ENCODE assay signal across 14 cellular contexts in the genomic region with DNA sequence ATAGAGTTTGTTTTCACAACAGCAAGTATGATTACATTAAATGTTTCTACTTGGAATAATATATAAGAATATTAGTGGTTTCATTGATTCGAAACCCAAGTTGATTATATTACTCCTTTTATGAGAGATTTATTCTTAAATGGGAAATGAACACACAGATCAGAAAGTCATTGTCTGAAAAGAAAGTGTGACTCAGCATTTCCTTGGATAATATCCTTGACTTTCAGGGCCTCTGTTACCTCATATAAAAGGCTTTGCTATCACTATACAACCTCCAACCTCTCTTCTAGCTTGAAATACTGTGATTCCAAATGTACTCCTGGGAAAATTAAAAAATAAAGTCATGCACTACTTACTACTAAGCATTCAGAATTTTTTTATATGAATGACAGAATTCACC.
DNase-seq lines count a peak whose midpoint lies in the region; ATAC-seq and TF ChIP-seq lines count a peak whose summit lies in the region.
"Had no signal": no experiment of that assay in that cellular context is flagged by ENCODE, and none has a peak within 500 bp of the region (broad histone marks: within the 10 kb centered on the region; RNA-seq: fewer than 3 reads in every experiment).

No MANE protein-coding gene starts in this region.

- intact Hi-C loops in mammary epithelial cell (cut with micrococcal nuclease): no loop called here

- TF ChIP-seq CTCF in mammary epithelial cell (conservative IDR thresholded peaks at IDR 0.05 in 1 of 2, IDR thresholded peaks at IDR 0.05 in 1 of 2; ENCODE audit: extremely low read depth in 1 of 2, insufficient read depth in 1 of 2, low read depth in 1 of 2, low read length in 2 of 2): no peak

- H3K9me3 Mint-ChIP-seq in stimulated activated naive CD8-positive, alpha-beta T cell treated with anti-CD3 and anti-CD28 coated beads, Interleukin-15, amount 100 ng/mL, for 72 hours: peaks cover 4 to 6% of the 10 kb centered on the region in 2 donors

- H3K27me3 Mint-ChIP-seq in stimulated activated naive CD8-positive, alpha-beta T cell treated with anti-CD3 and anti-CD28 coated beads, Interleukin-15, amount 100 ng/mL, for 72 hours: no peaks in the 10 kb centered on the region

- CTCF ChIA-PET in mammary epithelial cell (lab: Charles Lee; ENCODE audit: low non-redundant PET): no interaction called here

- no peaks in the 10 kb centered on the region for H3K36me3 ChIP-seq in mammary epithelial cell (ENCODE audit: insufficient read depth, low read length)
- H3K36me3 ChIP-seq: cardiac muscle cell, MG63 had no signal

- peak; percentile 34 for DNase-seq in DMS53 (lab: John Stamatoyannopoulos, UW)
- DNase-seq in MV-4-11 (lab: John Stamatoyannopoulos, UW): peak; percentile 10
- peak; percentile 45 for DNase-seq in mammary epithelial cell
- DNase-seq in kidney glomerular epithelial cell (lab: John Stamatoyannopoulos, UW): peak; percentile 19
- DNase-seq in activated CD8-positive, alpha-beta memory T cell treated with anti-CD3 and anti-CD28 coated beads, Interleukin-2, amount 50 U/mL, for 4 hours: no peak
- no peak for DNase-seq in OCI-M2 (lab: John Stamatoyannopoulos, UW; ENCODE audit: unreplicated experiment)
- DNase-seq in stimulated activated naive CD8-positive, alpha-beta T cell treated with anti-CD3 and anti-CD28 coated beads, Interleukin-15, amount 100 ng/mL, for 72 hours: no peak
- DNase-seq: head of caudate nucleus, MG63, substantia nigra had no signal

- in situ Hi-C loops in mammary epithelial cell (cut with MboI; ENCODE audit: low sequenced_read_pairs in 2 of 2): no loop called here

- WGBS in mammary epithelial cell (ENCODE audit: low coverage, missing lambda C conversion rate): 100% methylated on average over 1 of the region's 1 CpG

- H3K79me2 ChIP-seq in mammary epithelial cell (ENCODE audit: insufficient read depth, low read length): no peaks in the 10 kb centered on the region
- H3K79me2 ChIP-seq: parathyroid adenoma had no signal

- H3K27ac ChIP-seq in mammary epithelial cell (ENCODE audit: insufficient read depth, low read depth, low read length): peak overlapping the region; percentile 11
- H3K27ac ChIP-seq: cardiac muscle cell, parathyroid adenoma had no signal

- H3K4me3 ChIP-seq in mammary epithelial cell (replicated peaks in 1 of 3; ENCODE audit: insufficient read depth in 1 of 3, low read depth in 2 of 3, low read length in 3 of 3): no peak overlapping the region
- H3K4me3 ChIP-seq: cardiac muscle cell, MG63 had no signal

- no peak overlapping the region for H2AFZ ChIP-seq in mammary epithelial cell (ENCODE audit: low read depth, low read length)
- H2AFZ ChIP-seq: parathyroid adenoma had no signal

- no TSS peak for BruUV-seq in mammary epithelial cell (replicated peaks; lab: Mats Ljungman, UMichigan)

- no peak overlapping the region for H3K27ac Mint-ChIP-seq in stimulated activated naive CD8-positive, alpha-beta T cell treated with anti-CD3 and anti-CD28 coated beads, Interleukin-15, amount 100 ng/mL, for 72 hours
- H3K27ac Mint-ChIP-seq: WTC11 had no signal

- no peaks in the 10 kb centered on the region for H4K20me1 ChIP-seq in mammary epithelial cell (ENCODE audit: insufficient read depth, low read length)

- H3K9me3 ChIP-seq in mammary epithelial cell (replicated peaks; ENCODE audit: insufficient read depth, low read length): no peaks in the 10 kb centered on the region
- H3K9me3 ChIP-seq: MG63 had no signal

- no peaks in the 10 kb centered on the region for H3K27me3 ChIP-seq in mammary epithelial cell (ENCODE audit: insufficient read depth, low read length)
- H3K27me3 ChIP-seq: cardiac muscle cell, MG63 had no signal

- no peak overlapping the region for H3K9ac ChIP-seq in mammary epithelial cell (ENCODE audit: insufficient read depth, low read length)
- H3K9ac ChIP-seq: parathyroid adenoma had no signal

- H3K4me1 Mint-ChIP-seq in stimulated activated naive CD8-positive, alpha-beta T cell treated with anti-CD3 and anti-CD28 coated beads, Interleukin-15, amount 100 ng/mL, for 72 hours: no peaks in the 10 kb centered on the region

- dilution Hi-C loops in mammary epithelial cell (cut with HindIII; ENCODE audit: low sequenced_read_pairs): loop anchor here (5.0 to 10.0 kb wide), 2 partner anchors 64 to 534 kb away; partner anchors contain the start of gene TGFB2

- no peak overlapping the region for H3K4me2 ChIP-seq in mammary epithelial cell (ENCODE audit: insufficient read depth, low read depth, low read length)

- no peak overlapping the region for H3K4me3 Mint-ChIP-seq in stimulated activated naive CD8-positive, alpha-beta T cell treated with anti-CD3 and anti-CD28 coated beads, Interleukin-15, amount 100 ng/mL, for 72 hours
- H3K4me3 Mint-ChIP-seq: WTC11 had no signal

- H3K4me1 ChIP-seq in mammary epithelial cell (ENCODE audit: insufficient read depth, low read length): peaks cover 22% of the 10 kb centered on the region
- H3K4me1 ChIP-seq: parathyroid adenoma had no signal

- no peak for ATAC-seq in stimulated activated naive CD8-positive, alpha-beta T cell treated with anti-CD3 and anti-CD28 coated beads, Interleukin-15, amount 100 ng/mL, for 72 hours
- no peak for ATAC-seq in HG02970 (IDR thresholded peaks at IDR 0.05; ENCODE audit: low FRiP score, unreplicated experiment)
- ATAC-seq: WTC11 had no signal

Comparison
In these comparisons a context has a peak if more than half of its experiments do, and no peak if none do; other contexts are left out.
1. DNase-seq: peak in DMS53 (single experiment), MV-4-11 (single experiment), mammary epithelial cell (single experiment) and kidney glomerular epithelial cell (single experiment); none in activated CD8-positive, alpha-beta memory T cell treated with anti-CD3 and anti-CD28 coated beads, Interleukin-2, amount 50 U/mL, for 4 hours (single experiment), OCI-M2 (single experiment) and stimulated activated naive CD8-positive, alpha-beta T cell treated with anti-CD3 and anti-CD28 coated beads, Interleukin-15, amount 100 ng/mL, for 72 hours (0 of 2).